ENCODE assay signal across 1 cellular context in genomic region chr6:44101832-44102231, GRCh38.
TF ChIP-seq lines count a peak whose summit lies in the region.

No MANE protein-coding gene starts in this region.

TF ChIP-seq in GM23338, 12 proteins besides CTCF, POLR2A, EP300 and RAD21:
- TF ChIP-seq ZNF462 (CRISPR knock-in tag; IDR thresholded peaks at IDR 0.05), result no peak
- no peak for TF ChIP-seq CREB1 (CRISPR knock-in tag; IDR thresholded peaks at IDR 0.05; ENCODE audit: low read depth)
- no peak for TF ChIP-seq ETS1 (IDR thresholded peaks at IDR 0.05)
- TF ChIP-seq ZNF114 (CRISPR knock-in tag; IDR thresholded peaks at IDR 0.05), result no peak
